In genomic region chr9:13487071-13487470, GRCh38 we compare ENCODE assay signal across 23 cellular contexts.
"Had no signal": no experiment of that assay in that cellular context is flagged by ENCODE, and none has a peak within 500 bp of the region (broad histone marks: within the 10 kb centered on the region; RNA-seq: fewer than 3 reads in every experiment).

No MANE protein-coding gene starts in this region.

- ATAC-seq: HepG2 had no signal

- H3K27ac ChIP-seq: SJSA1, SK-N-MC had no signal

- H3K36me3 ChIP-seq: SJSA1 had no signal

- H3K27me3 ChIP-seq: SJSA1 had no signal

- DNase-seq: IMR-90, Karpas-422, KG1, MM.1S, NCI-H1092 treated with DMSO at 0.1 percent for 48 hours, NCI-H1436, NCI-H187, NCI-H2029, NCI-H2081 treated with DMSO at 0.1 percent for 48 hours, NCI-H2171, NCI-H226, NCI-H446, NCI-H510A, NCI-H524 treated with DMSO at 0.1 percent for 48 hours, NCI-H69, NCI-H774, Right ventricle myocardium superior, RPMI8226, SIG-M5, T-helper 1 cell had no signal

- H3K4me3 ChIP-seq: SJSA1, SK-N-MC had no signal

- H3K9me3 ChIP-seq: SJSA1 had no signal

- H3K4me1 ChIP-seq: SJSA1 had no signal
